ENCODE assay signal across 8 cellular contexts in genomic region chrX:37060999-37061398, GRCh38. TPM values are rescaled to one million over a fixed set of nuclear protein-coding genes. Genes with fewer than 3 reads are reported as not detected.
DNase-seq lines count a peak whose midpoint lies in the region; ATAC-seq and TF ChIP-seq lines count a peak whose summit lies in the region.

No MANE protein-coding gene starts in this region.

- TF ChIP-seq CTCF in A673 (conservative IDR thresholded peaks at IDR 0.05; ENCODE audit: low read depth, low read length): peak; percentile 72
- TF ChIP-seq CTCF in GM12865 (IDR thresholded peaks at IDR 0.05; ENCODE audit: insufficient read depth, low read depth, low read length, missing control alignments): peak; percentile 43
- peak; percentile 31 for TF ChIP-seq CTCF in endothelial cell (IDR thresholded peaks at IDR 0.05; ENCODE audit: unreplicated experiment)
- TF ChIP-seq CTCF in stomach (IDR thresholded peaks at IDR 0.05): peak in 2 of 7 experiments; percentile 17 to 21

- no peaks in the 10 kb centered on the region for H3K27me3 ChIP-seq in A673 (replicated peaks; ENCODE audit: insufficient read depth, low read depth, low read length, poor library complexity)
- peaks cover 0 to 6% (median 0%) of the 10 kb centered on the region in 3 donors for H3K27me3 ChIP-seq in stomach

- intact Hi-C loops in A673 (cut with micrococcal nuclease; ENCODE audit: unreplicated experiment): loop anchor here (5.0 kb wide), 1 partner anchor 579 kb away; no protein-coding TSS in a partner anchor
- intact Hi-C loops in stomach (cut with DNase I; ENCODE audit: low total_unique reads): no loop called here

- no peak for TF ChIP-seq EP300 in stomach (IDR thresholded peaks at IDR 0.05)

- no TSS peak for BruUV-seq in A673 (replicated peaks; lab: Mats Ljungman, UMichigan)

- no peaks in the 10 kb centered on the region for H3K27me3 Mint-ChIP-seq in endothelial cell (ENCODE audit: unreplicated experiment)
- H3K27me3 Mint-ChIP-seq in stimulated activated memory B cell treated with anti-CD40 and anti-IgM and Interleukin-4, amounts not matched to agents 10 μg/mL and 1 μg/mL and 100 μg/mL, for 72 hours: no peaks in the 10 kb centered on the region

- H3K9me3 Mint-ChIP-seq in endothelial cell (ENCODE audit: unreplicated experiment): no peaks in the 10 kb centered on the region
- peaks cover 2% of the 10 kb centered on the region for H3K9me3 Mint-ChIP-seq in stimulated activated memory B cell treated with anti-CD40 and anti-IgM and Interleukin-4, amounts not matched to agents 10 μg/mL and 1 μg/mL and 100 μg/mL, for 72 hours

- H3K4me1 Mint-ChIP-seq in endothelial cell (ENCODE audit: unreplicated experiment): no peaks in the 10 kb centered on the region
- no peaks in the 10 kb centered on the region for H3K4me1 Mint-ChIP-seq in stimulated activated memory B cell treated with anti-CD40 and anti-IgM and Interleukin-4, amounts not matched to agents 10 μg/mL and 1 μg/mL and 100 μg/mL, for 72 hours

- no peaks in the 10 kb centered on the region for H3K9me3 ChIP-seq in A673 (ENCODE audit: low read depth, low read length, poor library complexity, severe bottlenecking)
- H3K9me3 ChIP-seq in stomach: no peaks in the 10 kb centered on the region

- peak; percentile 91 for ATAC-seq in HG02885 (IDR thresholded peaks at IDR 0.05; ENCODE audit: poor library complexity, unreplicated experiment)
- no peak for ATAC-seq in stimulated activated memory B cell treated with anti-CD40 and anti-IgM and Interleukin-4, amounts not matched to agents 10 μg/mL and 1 μg/mL and 100 μg/mL, for 72 hours

- POLR2A ChIA-PET in A673 (lab: Charles Lee; ENCODE audit: low non-redundant PET): no interaction called here

- H3K27ac ChIP-seq in A673 (ENCODE audit: low read depth, low read length, poor library complexity, severe bottlenecking): no peak overlapping the region
- no peak overlapping the region for H3K27ac ChIP-seq in stomach

- TF ChIP-seq POLR2A in stomach (IDR thresholded peaks at IDR 0.05): no peak

- H3K36me3 ChIP-seq in A673 (ENCODE audit: insufficient read depth, low read length, poor library complexity, severe bottlenecking) (no peaks in the 10 kb centered on the region), stomach (no peaks in the 10 kb centered on the region)

- no peaks in the 10 kb centered on the region for H3K36me3 Mint-ChIP-seq in endothelial cell (ENCODE audit: low read depth, unreplicated experiment)
- H3K36me3 Mint-ChIP-seq in stimulated activated memory B cell treated with anti-CD40 and anti-IgM and Interleukin-4, amounts not matched to agents 10 μg/mL and 1 μg/mL and 100 μg/mL, for 72 hours: no peaks in the 10 kb centered on the region

- H3K4me1 ChIP-seq in A673 (ENCODE audit: insufficient read depth, low read length, poor library complexity, severe bottlenecking) (no peaks in the 10 kb centered on the region), stomach (no peaks in the 10 kb centered on the region)

- peak; percentile 73 for DNase-seq in A673 (ENCODE audit: low spot score)
- DNase-seq in GM12865 (ENCODE audit: low read depth): peak; percentile 36
- peak; percentile 0 for DNase-seq in NCI-H82 treated with DMSO at 0.1 percent for 48 hours (lab: John Stamatoyannopoulos, UW; ENCODE audit: unreplicated experiment)
- peak; percentile 43 for DNase-seq in endothelial cell (ENCODE audit: low spot score)
- peak; percentile 29 for DNase-seq in pons (ENCODE audit: low spot score)
- no peak for DNase-seq in stomach

- H3K4me3 Mint-ChIP-seq in endothelial cell (ENCODE audit: unreplicated experiment): no peak overlapping the region
- H3K4me3 Mint-ChIP-seq in stimulated activated memory B cell treated with anti-CD40 and anti-IgM and Interleukin-4, amounts not matched to agents 10 μg/mL and 1 μg/mL and 100 μg/mL, for 72 hours: no peak overlapping the region

- no peak overlapping the region for H3K27ac Mint-ChIP-seq in endothelial cell (ENCODE audit: unreplicated experiment)
- H3K27ac Mint-ChIP-seq in stimulated activated memory B cell treated with anti-CD40 and anti-IgM and Interleukin-4, amounts not matched to agents 10 μg/mL and 1 μg/mL and 100 μg/mL, for 72 hours: no peak overlapping the region

- H3K4me3 ChIP-seq in A673 (ENCODE audit: low read depth, low read length, poor library complexity, severe bottlenecking) (no peak overlapping the region), GM12865 (ENCODE audit: low read depth, low read length) (no peak overlapping the region), stomach (no peak overlapping the region)

- 0 to 3% (median 0%) methylated on average over 3 of the region's 3 CpGs for WGBS in stomach, 5 donors

- CTCF ChIA-PET in A673 (lab: Charles Lee): no interaction called here

RNA-seq across cellular contexts. Expression of gene FAM47C, which starts 52.8 kb away (rescaled TPM):
- total RNA-seq in A673 (2021) (not detected in 2 replicates), endothelial cell (ENCODE audit: unreplicated experiment) (0.18 TPM), stomach (not detected)
- not detected for polyA plus RNA-seq in stomach
